18 cellular contexts compared by ENCODE assay signal in the genomic region with DNA sequence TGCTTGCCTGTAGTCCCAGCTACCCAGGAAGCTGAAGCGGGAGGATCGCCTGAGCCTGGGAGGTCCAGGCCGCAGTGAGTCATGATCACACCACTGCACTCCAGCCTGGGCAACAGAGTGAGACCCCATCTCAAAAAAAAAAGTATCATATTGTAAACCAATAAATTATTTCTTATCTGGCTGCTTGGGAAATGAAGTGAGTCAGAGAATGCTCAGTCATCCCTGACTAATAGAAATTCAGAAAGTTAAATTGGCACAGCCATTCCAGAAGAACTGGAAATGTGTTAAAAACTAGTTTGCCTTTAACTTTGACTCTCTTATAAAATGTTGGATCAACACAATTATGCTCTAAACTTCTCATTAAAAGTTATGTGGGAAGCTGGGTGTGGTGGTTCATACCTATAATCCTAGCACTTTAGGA. TPM values are rescaled to one million over a fixed set of nuclear protein-coding genes. Genes with fewer than 3 reads are reported as not detected.
DNase-seq lines count a peak whose midpoint lies in the region; ATAC-seq and TF ChIP-seq lines count a peak whose summit lies in the region.
"Had no signal": no experiment of that assay in that cellular context is flagged by ENCODE, and none has a peak within 500 bp of the region (broad histone marks: within the 10 kb centered on the region; RNA-seq: fewer than 3 reads in every experiment).

No MANE protein-coding gene starts in this region.

- DNase-seq in AG08396 (ENCODE audit: low spot score): peak; percentile 32
- peak; percentile 81 for DNase-seq in HT1080 (ENCODE audit: low read depth)
- peak; percentile 55 for DNase-seq in astrocyte of the hippocampus (ENCODE audit: low read depth, low spot score)
- peak; percentile 51 to 65 for DNase-seq in foreskin keratinocyte
- no peak for DNase-seq in stimulated activated CD4-positive, alpha-beta T cell treated with anti-CD3 and anti-CD28 coated beads, Interleukin-15, amount 100 ng/mL, for 24 hours
- DNase-seq in putamen (ENCODE audit: low spot score): no peak
- DNase-seq in HuH-7.5 (ENCODE audit: low spot score): no peak
- DNase-seq in stimulated activated CD4-positive, alpha-beta T cell treated with anti-CD3 and anti-CD28 coated beads, Interleukin-1b, Interleukin-23, amount 100 ng/mL, for 48 hours: no peak
- DNase-seq: activated CD4-positive, alpha-beta T cell treated with anti-CD3 and anti-CD28 coated beads, Interleukin-2, amount 50 U/mL, for 48 hours; activated T-cell treated with anti-CD3 and anti-CD28 coated beads, Interleukin-2, amount 50 U/mL, for 72 hours; amniotic stem cell; lower lobe of right lung; natural killer cell; NCI-H1417; NCI-H2227 treated with DMSO at 0.1 percent for 48 hours; stimulated activated CD4-positive, alpha-beta T cell treated with anti-CD3 and anti-CD28 coated beads, Interleukin-4, amount 100 ng/mL, for 24 hours had no signal

- no peaks in the 10 kb centered on the region for H3K27me3 ChIP-seq in foreskin keratinocyte
- H3K27me3 ChIP-seq: esophagus muscularis mucosa, tibial nerve had no signal

- peak; percentile 70 for ATAC-seq in foreskin keratinocyte
- ATAC-seq: activated T-cell treated with anti-CD3 and anti-CD28 coated beads, Interleukin-2, amount 50 U/mL, for 72 hours; lower lobe of right lung; natural killer cell had no signal

- H3K27ac ChIP-seq in foreskin keratinocyte: peak overlapping the region; percentile 50
- H3K27ac ChIP-seq: esophagus muscularis mucosa, lower lobe of right lung, tibial nerve had no signal

- TF ChIP-seq CTCF in foreskin keratinocyte (conservative IDR thresholded peaks at IDR 0.05): no peak

- peaks cover 4% of the 10 kb centered on the region for H3K4me1 ChIP-seq in foreskin keratinocyte
- H3K4me1 ChIP-seq: esophagus muscularis mucosa, lower lobe of right lung, tibial nerve had no signal

RNA-seq across cellular contexts. Expression of a gene that starts 9.8 kb away (rescaled TPM):
- total RNA-seq in HT1080 (2014; rRNA removed; shearing (Covaris generic)): 14.5 and 19.5 TPM in 2 replicates
- polyA plus RNA-seq in HT1080 (2015; cell fraction: cytosol; rRNA removed): 12.2 and 16.0 TPM in 2 replicates
- polyA plus RNA-seq in HT1080 (2015; cell fraction: nucleus; rRNA removed): 16.2 and 17.6 TPM in 2 replicates
- total RNA-seq in foreskin keratinocyte: 14.1 and 14.6 TPM in 2 replicates
- polyA plus RNA-seq in foreskin keratinocyte: 4.2 and 5.2 TPM in 2 replicates

Comparison
In these comparisons a context has a peak if more than half of its experiments do, and no peak if none do; other contexts are left out.
1. DNase-seq: peak in AG08396 (single experiment), HT1080 (single experiment), astrocyte of the hippocampus (single experiment) and foreskin keratinocyte (2 of 2); none in stimulated activated CD4-positive, alpha-beta T cell treated with anti-CD3 and anti-CD28 coated beads, Interleukin-15, amount 100 ng/mL, for 24 hours (single experiment), putamen (single experiment), HuH-7.5 (single experiment) and stimulated activated CD4-positive, alpha-beta T cell treated with anti-CD3 and anti-CD28 coated beads, Interleukin-1b, Interleukin-23, amount 100 ng/mL, for 48 hours (single experiment).